ENCODE assay signal across 18 cellular contexts in genomic region chr6:127811939-127812338, GRCh38.
DNase-seq lines count a peak whose midpoint lies in the region; ATAC-seq and TF ChIP-seq lines count a peak whose summit lies in the region.
"Had no signal": no experiment of that assay in that cellular context is flagged by ENCODE, and none has a peak within 500 bp of the region (broad histone marks: within the 10 kb centered on the region; RNA-seq: fewer than 3 reads in every experiment).

No MANE protein-coding gene starts in this region.

- peak; percentile 49 for DNase-seq in activated CD8-positive, alpha-beta T cell treated with anti-CD3 and anti-CD28 coated beads for 36 hours
- DNase-seq in activated CD8-positive, alpha-beta T cell treated with anti-CD3 and anti-CD28 coated beads, Interleukin-2, amount 10 ng/mL, durations not matched to agents 7 days and 5 days, result no peak
- DNase-seq in GM23338 (ENCODE audit: low spot score), result no peak
- DNase-seq in NCI-H748 (lab: John Stamatoyannopoulos, UW; ENCODE audit: unreplicated experiment), result peak; percentile 87
- no peak for DNase-seq in naive thymus-derived CD8-positive, alpha-beta T cell
- no peak for DNase-seq in esophagus squamous epithelium (lab: John Stamatoyannopoulos, UW)
- no peak for DNase-seq in OCI-M1 (lab: John Stamatoyannopoulos, UW)
- DNase-seq in immature natural killer cell, result no peak
- DNase-seq: activated B cell treated with CpG ODN at 0.5 μM for 24 hours, activated gamma-delta T cell, endodermal cell, GF-D8, kidney, mesenchymal stem cell had no signal

- peaks cover 2% of the 10 kb centered on the region for H3K9me3 Mint-ChIP-seq in activated CD8-positive, alpha-beta T cell treated with anti-CD3 and anti-CD28 coated beads for 36 hours
- H3K9me3 Mint-ChIP-seq in activated CD8-positive, alpha-beta T cell treated with anti-CD3 and anti-CD28 coated beads, Interleukin-2, amount 10 ng/mL, durations not matched to agents 7 days and 5 days (ENCODE audit: insufficient read depth), result no peaks in the 10 kb centered on the region
- H3K9me3 Mint-ChIP-seq in GM23338, result no peaks in the 10 kb centered on the region
- peaks cover 0 to 3% (median 0%) of the 10 kb centered on the region in 9 donors for H3K9me3 Mint-ChIP-seq in naive thymus-derived CD8-positive, alpha-beta T cell
- no peaks in the 10 kb centered on the region for H3K9me3 Mint-ChIP-seq in immature natural killer cell
- H3K9me3 Mint-ChIP-seq: activated B cell treated with CpG ODN at 0.5 μM for 24 hours; endodermal cell; natural killer cell treated with Interleukin-12 subunit alpha and Interleukin-12 subunit beta and Interleukin-15 and Interleukin-18, amount 100 ng/mL, for 72 hours had no signal

- no peaks in the 10 kb centered on the region for H3K79me2 ChIP-seq in GM23338 (replicated peaks; ENCODE audit: insufficient read depth)
- H3K79me2 ChIP-seq: parathyroid adenoma had no signal

- H3K9me2 ChIP-seq in GM23338 (ENCODE audit: insufficient read depth), result peaks cover 2% of the 10 kb centered on the region; the same call in 1 of the 2 replicates

- no peaks in the 10 kb centered on the region for H3K9me3 ChIP-seq in esophagus squamous epithelium

- WGBS in esophagus squamous epithelium, 2 donors, result 53 to 58% methylated on average over 4 of the region's 4 CpGs

- no peak for TF ChIP-seq CTCF in activated CD8-positive, alpha-beta T cell treated with anti-CD3 and anti-CD28 coated beads for 36 hours (IDR thresholded peaks at IDR 0.05)
- TF ChIP-seq CTCF in GM23338 (conservative IDR thresholded peaks at IDR 0.05; ENCODE audit: low read depth in 2 of 2) (no peak), esophagus squamous epithelium (IDR thresholded peaks at IDR 0.05) (no peak)

- no peak overlapping the region for H3K4me2 ChIP-seq in GM23338

- peak overlapping the region; percentile 65 for H3K4me3 Mint-ChIP-seq in activated CD8-positive, alpha-beta T cell treated with anti-CD3 and anti-CD28 coated beads for 36 hours
- no peak overlapping the region for H3K4me3 Mint-ChIP-seq in activated CD8-positive, alpha-beta T cell treated with anti-CD3 and anti-CD28 coated beads, Interleukin-2, amount 10 ng/mL, durations not matched to agents 7 days and 5 days
- H3K4me3 Mint-ChIP-seq in GM23338 (no peak overlapping the region), immature natural killer cell (no peak overlapping the region)
- peak overlapping the region in 9 of 10 donors; percentile 31 to 70 (median 57) for H3K4me3 Mint-ChIP-seq in naive thymus-derived CD8-positive, alpha-beta T cell
- H3K4me3 Mint-ChIP-seq: activated B cell treated with CpG ODN at 0.5 μM for 24 hours; endodermal cell; natural killer cell treated with Interleukin-12 subunit alpha and Interleukin-12 subunit beta and Interleukin-15 and Interleukin-18, amount 100 ng/mL, for 72 hours had no signal

- no peak for TF ChIP-seq POLR2A in esophagus squamous epithelium (IDR thresholded peaks at IDR 0.05)

- H3K36me3 ChIP-seq in GM23338 (ENCODE audit: insufficient read depth) (no peaks in the 10 kb centered on the region), esophagus squamous epithelium (no peaks in the 10 kb centered on the region)

- peak overlapping the region; percentile 73 for H3K27ac Mint-ChIP-seq in activated CD8-positive, alpha-beta T cell treated with anti-CD3 and anti-CD28 coated beads for 36 hours
- H3K27ac Mint-ChIP-seq in activated CD8-positive, alpha-beta T cell treated with anti-CD3 and anti-CD28 coated beads, Interleukin-2, amount 10 ng/mL, durations not matched to agents 7 days and 5 days, result no peak overlapping the region
- H3K27ac Mint-ChIP-seq in GM23338 (no peak overlapping the region; the same call in 1 of the 2 replicates), immature natural killer cell (no peak overlapping the region)
- peak overlapping the region; percentile 29 to 84 (median 75) for H3K27ac Mint-ChIP-seq in naive thymus-derived CD8-positive, alpha-beta T cell
- H3K27ac Mint-ChIP-seq: activated B cell treated with CpG ODN at 0.5 μM for 24 hours; endodermal cell; natural killer cell treated with Interleukin-12 subunit alpha and Interleukin-12 subunit beta and Interleukin-15 and Interleukin-18, amount 100 ng/mL, for 72 hours had no signal

- H2AFZ ChIP-seq in GM23338, result 0 out of 2 replicates have a peak overlapping the region, but pooled peaks have one; percentile 21
- H2AFZ ChIP-seq: parathyroid adenoma had no signal

- POLR2A ChIA-PET in activated CD8-positive, alpha-beta T cell treated with anti-CD3 and anti-CD28 coated beads for 36 hours (lab: Charles Lee), result interaction anchor here (0.9 to 2.1 kb wide), 6 partner anchors 10 to 82 kb away, joined by 3 to 15 read pairs (median 4); no protein-coding TSS in a partner anchor
- POLR2A ChIA-PET in activated CD8-positive, alpha-beta T cell treated with anti-CD3 and anti-CD28 coated beads, Interleukin-2, amount 10 ng/mL, durations not matched to agents 7 days and 5 days (lab: Charles Lee), result no interaction called here
- POLR2A ChIA-PET in naive thymus-derived CD8-positive, alpha-beta T cell (lab: Charles Lee), result interaction anchor here (0.6 to 1.5 kb wide), 3 partner anchors 13 to 20 kb away, joined by 3 to 5 read pairs (median 4); no protein-coding TSS in a partner anchor

- peaks cover 69% of the 10 kb centered on the region for H3K36me3 Mint-ChIP-seq in activated CD8-positive, alpha-beta T cell treated with anti-CD3 and anti-CD28 coated beads for 36 hours (ENCODE audit: low read depth)
- H3K36me3 Mint-ChIP-seq in activated CD8-positive, alpha-beta T cell treated with anti-CD3 and anti-CD28 coated beads, Interleukin-2, amount 10 ng/mL, durations not matched to agents 7 days and 5 days (ENCODE audit: low read depth), result peaks cover 85% of the 10 kb centered on the region
- no peaks in the 10 kb centered on the region for H3K36me3 Mint-ChIP-seq in GM23338 (ENCODE audit: low read depth)
- H3K36me3 Mint-ChIP-seq in naive thymus-derived CD8-positive, alpha-beta T cell, result peaks cover 12 to 91% (median 38%) of the 10 kb centered on the region in 3 donors
- H3K36me3 Mint-ChIP-seq in immature natural killer cell, result no peaks in the 10 kb centered on the region
- H3K36me3 Mint-ChIP-seq: natural killer cell treated with Interleukin-12 subunit alpha and Interleukin-12 subunit beta and Interleukin-15 and Interleukin-18, amount 100 ng/mL, for 72 hours had no signal

- ATAC-seq in activated CD8-positive, alpha-beta T cell treated with anti-CD3 and anti-CD28 coated beads for 36 hours, result peak; percentile 19
- ATAC-seq in activated CD8-positive, alpha-beta T cell treated with anti-CD3 and anti-CD28 coated beads, Interleukin-2, amount 10 ng/mL, durations not matched to agents 7 days and 5 days, result no peak
- no peak for ATAC-seq in GM23338
- peak in 1 of 2 donors; percentile 26 for ATAC-seq in naive thymus-derived CD8-positive, alpha-beta T cell
- ATAC-seq: GM12878; K562; natural killer cell treated with Interleukin-12 subunit alpha and Interleukin-12 subunit beta and Interleukin-15 and Interleukin-18, amount 100 ng/mL, for 72 hours had no signal

- CTCF ChIA-PET in activated CD8-positive, alpha-beta T cell treated with anti-CD3 and anti-CD28 coated beads for 36 hours (lab: Charles Lee), result interaction anchor here (2.1 kb wide), 1 partner anchor 75 kb away, joined by 5 read pairs; no protein-coding TSS in a partner anchor
- CTCF ChIA-PET in activated CD8-positive, alpha-beta T cell treated with anti-CD3 and anti-CD28 coated beads, Interleukin-2, amount 10 ng/mL, durations not matched to agents 7 days and 5 days (lab: Charles Lee), result interaction anchor here (1.1 to 2.1 kb wide), 4 partner anchors 43 to 708 kb away, joined by 3 to 8 read pairs (median 3); partner anchors contain the start of gene PTPRK

- H3K4me1 ChIP-seq in GM23338 (ENCODE audit: insufficient read depth) (0 out of 2 replicates have a peak, but pooled peaks cover 3% of the 10 kb centered on the region), esophagus squamous epithelium (no peaks in the 10 kb centered on the region)
- H3K4me1 ChIP-seq: parathyroid adenoma had no signal

- H4K20me1 ChIP-seq in GM23338 (replicated peaks; ENCODE audit: insufficient read depth), result no peaks in the 10 kb centered on the region

- H3K27me3 ChIP-seq in GM23338 (ENCODE audit: insufficient read depth) (no peaks in the 10 kb centered on the region), esophagus squamous epithelium (no peaks in the 10 kb centered on the region)

- H3K27me3 Mint-ChIP-seq in activated CD8-positive, alpha-beta T cell treated with anti-CD3 and anti-CD28 coated beads for 36 hours, result no peaks in the 10 kb centered on the region
- no peaks in the 10 kb centered on the region for H3K27me3 Mint-ChIP-seq in activated CD8-positive, alpha-beta T cell treated with anti-CD3 and anti-CD28 coated beads, Interleukin-2, amount 10 ng/mL, durations not matched to agents 7 days and 5 days (ENCODE audit: low read depth)
- H3K27me3 Mint-ChIP-seq in GM23338 (ENCODE audit: insufficient read depth, low read depth, poor library complexity) (no peaks in the 10 kb centered on the region), immature natural killer cell (ENCODE audit: low read depth in 3 of 3) (peaks cover 0 to 3% (median 2%) of the 10 kb centered on the region in 3 donors)
- H3K27me3 Mint-ChIP-seq in naive thymus-derived CD8-positive, alpha-beta T cell, result no peaks in the 10 kb centered on the region
- H3K27me3 Mint-ChIP-seq: activated B cell treated with CpG ODN at 0.5 μM for 24 hours had no signal

- H3K4me3 ChIP-seq in GM23338, result no peak overlapping the region
- no peak overlapping the region for H3K4me3 ChIP-seq in esophagus squamous epithelium
- H3K4me3 ChIP-seq: GM12878, K562 had no signal

- H3K4me1 Mint-ChIP-seq in activated CD8-positive, alpha-beta T cell treated with anti-CD3 and anti-CD28 coated beads for 36 hours (ENCODE audit: low read depth), result peaks cover 90% of the 10 kb centered on the region
- peaks cover 76% of the 10 kb centered on the region for H3K4me1 Mint-ChIP-seq in activated CD8-positive, alpha-beta T cell treated with anti-CD3 and anti-CD28 coated beads, Interleukin-2, amount 10 ng/mL, durations not matched to agents 7 days and 5 days (ENCODE audit: low read depth)
- H3K4me1 Mint-ChIP-seq in GM23338 (peaks cover 14% of the 10 kb centered on the region), immature natural killer cell (no peaks in the 10 kb centered on the region)
- peaks cover 53 to 91% (median 90%) of the 10 kb centered on the region in 4 donors for H3K4me1 Mint-ChIP-seq in naive thymus-derived CD8-positive, alpha-beta T cell
- H3K4me1 Mint-ChIP-seq: activated B cell treated with CpG ODN at 0.5 μM for 24 hours had no signal

- H3F3A ChIP-seq in GM23338 (replicated peaks; ENCODE audit: low read depth), result no peaks in the 10 kb centered on the region

- intact Hi-C loops in activated CD8-positive, alpha-beta T cell treated with anti-CD3 and anti-CD28 coated beads for 36 hours (cut with micrococcal nuclease), result loop anchor here (5.0 to 10.0 kb wide), 2 partner anchors 63 to 75 kb away; no protein-coding TSS in a partner anchor
- intact Hi-C loops in esophagus squamous epithelium (cut with DNase I), result no loop called here

- H3K27ac ChIP-seq in GM23338 (ENCODE audit: low read depth) (no peak overlapping the region), esophagus squamous epithelium (no peak overlapping the region)
- H3K27ac ChIP-seq: parathyroid adenoma had no signal

TF ChIP-seq in GM23338, 12 proteins besides CTCF, POLR2A, EP300 and RAD21 (continues in another document):
- TF ChIP-seq ZNF331 (CRISPR knock-in tag; IDR thresholded peaks at IDR 0.05; ENCODE audit: low read depth) (no peak), POLR2AphosphoS5 (IDR thresholded peaks at IDR 0.05; ENCODE audit: low read depth) (no peak)

Comparison
In these comparisons a context has a peak if more than half of its experiments do, and no peak if none do; other contexts are left out.
1. DNase-seq: peak in activated CD8-positive, alpha-beta T cell treated with anti-CD3 and anti-CD28 coated beads for 36 hours (single experiment) and NCI-H748 (single experiment); none in activated CD8-positive, alpha-beta T cell treated with anti-CD3 and anti-CD28 coated beads, Interleukin-2, amount 10 ng/mL, durations not matched to agents 7 days and 5 days (single experiment), GM23338 (single experiment), naive thymus-derived CD8-positive, alpha-beta T cell (0 of 10), esophagus squamous epithelium (single experiment), OCI-M1 (single experiment) and immature natural killer cell (0 of 3).
2. H3K27ac Mint-ChIP-seq: peak in activated CD8-positive, alpha-beta T cell treated with anti-CD3 and anti-CD28 coated beads for 36 hours (single experiment) and naive thymus-derived CD8-positive, alpha-beta T cell (10 of 10); none in activated CD8-positive, alpha-beta T cell treated with anti-CD3 and anti-CD28 coated beads, Interleukin-2, amount 10 ng/mL, durations not matched to agents 7 days and 5 days (single experiment), GM23338 (single experiment) and immature natural killer cell (0 of 6).
3. H3K4me3 Mint-ChIP-seq: peak in activated CD8-positive, alpha-beta T cell treated with anti-CD3 and anti-CD28 coated beads for 36 hours (single experiment) and naive thymus-derived CD8-positive, alpha-beta T cell (9 of 10); none in activated CD8-positive, alpha-beta T cell treated with anti-CD3 and anti-CD28 coated beads, Interleukin-2, amount 10 ng/mL, durations not matched to agents 7 days and 5 days (single experiment), GM23338 (single experiment) and immature natural killer cell (0 of 5).